Comparison of ENCODE assay signal across 24 cellular contexts in genomic region chr2:42846026-42846425, GRCh38. TPM values are rescaled to one million over a fixed set of nuclear protein-coding genes. Genes with fewer than 3 reads are reported as not detected.
DNase-seq lines count a peak whose midpoint lies in the region; ATAC-seq and TF ChIP-seq lines count a peak whose summit lies in the region.
"Had no signal": no experiment of that assay in that cellular context is flagged by ENCODE, and none has a peak within 500 bp of the region (broad histone marks: within the 10 kb centered on the region; RNA-seq: fewer than 3 reads in every experiment).

No MANE protein-coding gene starts in this region.

- H3K9me3 Mint-ChIP-seq in nephron progenitor cell = no peaks in the 10 kb centered on the region
- no peaks in the 10 kb centered on the region for H3K9me3 Mint-ChIP-seq in activated T-helper 17 cell treated with anti-CD3 and anti-CD28 coated beads, Interleukin-2, amount 50 U/mL, for 72 hours
- no peaks in the 10 kb centered on the region for H3K9me3 Mint-ChIP-seq in activated T-cell treated with anti-CD3 and anti-CD28 coated beads, Interleukin-2, amount 50 U/mL, for 72 hours
- H3K9me3 Mint-ChIP-seq: activated CD4-positive, alpha-beta memory T cell treated with anti-CD3 and anti-CD28 coated beads for 36 hours; activated naive CD8-positive, alpha-beta T cell treated with anti-CD3 and anti-CD28 coated beads, Interleukin-2, amount 50 U/mL, for 24 hours; IgD-negative memory B cell had no signal

- H3K27me3 Mint-ChIP-seq in nephron progenitor cell (ENCODE audit: low read depth, poor library complexity) = no peaks in the 10 kb centered on the region
- no peaks in the 10 kb centered on the region for H3K27me3 Mint-ChIP-seq in activated T-helper 17 cell treated with anti-CD3 and anti-CD28 coated beads, Interleukin-2, amount 50 U/mL, for 72 hours
- no peaks in the 10 kb centered on the region for H3K27me3 Mint-ChIP-seq in activated T-cell treated with anti-CD3 and anti-CD28 coated beads, Interleukin-2, amount 50 U/mL, for 72 hours (ENCODE audit: low read depth)
- H3K27me3 Mint-ChIP-seq: activated CD4-positive, alpha-beta memory T cell treated with anti-CD3 and anti-CD28 coated beads for 36 hours; activated naive CD8-positive, alpha-beta T cell treated with anti-CD3 and anti-CD28 coated beads, Interleukin-2, amount 50 U/mL, for 24 hours had no signal

- no peak overlapping the region for H3K4me3 Mint-ChIP-seq in nephron progenitor cell
- H3K4me3 Mint-ChIP-seq in activated T-helper 17 cell treated with anti-CD3 and anti-CD28 coated beads, Interleukin-2, amount 50 U/mL, for 72 hours = no peak overlapping the region
- no peak overlapping the region for H3K4me3 Mint-ChIP-seq in activated T-cell treated with anti-CD3 and anti-CD28 coated beads, Interleukin-2, amount 50 U/mL, for 72 hours
- H3K4me3 Mint-ChIP-seq: activated CD4-positive, alpha-beta memory T cell treated with anti-CD3 and anti-CD28 coated beads for 36 hours; activated naive CD8-positive, alpha-beta T cell treated with anti-CD3 and anti-CD28 coated beads, Interleukin-2, amount 50 U/mL, for 24 hours; IgD-negative memory B cell had no signal

- H3K4me1 Mint-ChIP-seq in nephron progenitor cell = peaks cover 79% of the 10 kb centered on the region
- H3K4me1 Mint-ChIP-seq in activated T-helper 17 cell treated with anti-CD3 and anti-CD28 coated beads, Interleukin-2, amount 50 U/mL, for 72 hours = no peaks in the 10 kb centered on the region
- no peaks in the 10 kb centered on the region for H3K4me1 Mint-ChIP-seq in activated T-cell treated with anti-CD3 and anti-CD28 coated beads, Interleukin-2, amount 50 U/mL, for 72 hours (ENCODE audit: low read depth)
- H3K4me1 Mint-ChIP-seq: activated naive CD8-positive, alpha-beta T cell treated with anti-CD3 and anti-CD28 coated beads, Interleukin-2, amount 50 U/mL, for 24 hours had no signal

- H3K4me3 ChIP-seq in ascending aorta = no peak overlapping the region
- H3K4me3 ChIP-seq in gastroesophageal sphincter = no peak overlapping the region
- no peak overlapping the region for H3K4me3 ChIP-seq in tibial nerve

- ATAC-seq in gastroesophageal sphincter (no peak), HG03439 (IDR thresholded peaks at IDR 0.05; ENCODE audit: unreplicated experiment) (no peak)
- no peak for ATAC-seq in activated T-helper 17 cell treated with anti-CD3 and anti-CD28 coated beads, Interleukin-2, amount 50 U/mL, for 72 hours (replicated peaks)
- no peak for ATAC-seq in activated T-cell treated with anti-CD3 and anti-CD28 coated beads, Interleukin-2, amount 50 U/mL, for 72 hours (replicated peaks in 1 of 2)
- ATAC-seq: activated naive CD8-positive, alpha-beta T cell treated with anti-CD3 and anti-CD28 coated beads, Interleukin-2, amount 50 U/mL, for 24 hours had no signal

- WGBS in gastroesophageal sphincter (ENCODE audit: low coverage in 1 of 2), 2 donors = 70% methylated on average over 8 of the region's 8 CpGs; no CpG with 5 or more reads in 1 of the 2 donors
- 79 to 87% methylated on average over 8 of the region's 8 CpGs for WGBS in tibial nerve, 2 donors

- DNase-seq in ascending aorta (ENCODE audit: low spot score in 2 of 2) = peak in 1 of 2 donors; percentile 46
- DNase-seq in nephron progenitor cell = no peak
- DNase-seq in tibial nerve (ENCODE audit: low spot score in 2 of 2) = peak in 1 of 2 donors; percentile 5
- no peak for DNase-seq in NCI-H526 (lab: John Stamatoyannopoulos, UW)
- DNase-seq in activated T-cell treated with anti-CD3 and anti-CD28 coated beads, Interleukin-2, amount 50 U/mL, for 72 hours = no peak
- DNase-seq: activated CD4-positive, alpha-beta memory T cell treated with anti-CD3 and anti-CD28 coated beads for 36 hours; activated CD4-positive, CD25-positive, alpha-beta regulatory T cell; activated gamma-delta T cell; activated naive CD8-positive, alpha-beta T cell treated with anti-CD3 and anti-CD28 coated beads, Interleukin-2, amount 50 U/mL, for 24 hours; brain microvascular endothelial cell; cortex of kidney; hippocampal formation; NCI-H1417 treated with DMSO at 0.1 percent for 48 hours; NCI-H510A treated with DMSO at 0.1 percent for 48 hours; RPMI8226; substantia nigra; T1000 had no signal

- no peaks in the 10 kb centered on the region for H3K27me3 ChIP-seq in ascending aorta
- no peaks in the 10 kb centered on the region for H3K27me3 ChIP-seq in gastroesophageal sphincter
- H3K27me3 ChIP-seq in tibial nerve = no peaks in the 10 kb centered on the region
- H3K27me3 ChIP-seq: brain microvascular endothelial cell had no signal

- intact Hi-C loops in ascending aorta (cut with DNase I) = no loop called here

- no peaks in the 10 kb centered on the region for H3K36me3 Mint-ChIP-seq in nephron progenitor cell (ENCODE audit: low read depth)
- H3K36me3 Mint-ChIP-seq in activated T-helper 17 cell treated with anti-CD3 and anti-CD28 coated beads, Interleukin-2, amount 50 U/mL, for 72 hours (ENCODE audit: low read depth) = no peaks in the 10 kb centered on the region
- H3K36me3 Mint-ChIP-seq in activated T-cell treated with anti-CD3 and anti-CD28 coated beads, Interleukin-2, amount 50 U/mL, for 72 hours (ENCODE audit: insufficient read depth in 2 of 2) = no peaks in the 10 kb centered on the region
- H3K36me3 Mint-ChIP-seq: activated CD4-positive, alpha-beta memory T cell treated with anti-CD3 and anti-CD28 coated beads for 36 hours had no signal

- no peaks in the 10 kb centered on the region for H3K36me3 ChIP-seq in ascending aorta
- H3K36me3 ChIP-seq in gastroesophageal sphincter = no peaks in the 10 kb centered on the region
- H3K36me3 ChIP-seq in tibial nerve = no peaks in the 10 kb centered on the region
- H3K36me3 ChIP-seq: brain microvascular endothelial cell had no signal

- no peak for TF ChIP-seq CTCF in ascending aorta (IDR thresholded peaks at IDR 0.05)
- TF ChIP-seq CTCF in gastroesophageal sphincter (IDR thresholded peaks at IDR 0.05) = no peak
- TF ChIP-seq CTCF in nephron progenitor cell (IDR thresholded peaks at IDR 0.05) = no peak
- TF ChIP-seq CTCF in tibial nerve (IDR thresholded peaks at IDR 0.05) = no peak

- no peaks in the 10 kb centered on the region for H3K9me3 ChIP-seq in ascending aorta
- no peaks in the 10 kb centered on the region for H3K9me3 ChIP-seq in gastroesophageal sphincter
- no peaks in the 10 kb centered on the region for H3K9me3 ChIP-seq in tibial nerve

- TF ChIP-seq POLR2A in gastroesophageal sphincter (IDR thresholded peaks at IDR 0.05) (no peak), tibial nerve (IDR thresholded peaks at IDR 0.05) (no peak)

- H3K27ac ChIP-seq in ascending aorta (peak overlapping the region; percentile 31 to 46), gastroesophageal sphincter (peak overlapping the region in 3 of 4 donors; percentile 74 to 80 (median 78)), tibial nerve (peak overlapping the region in 3 of 4 donors; percentile 27 to 78 (median 63))
- H3K27ac ChIP-seq: brain microvascular endothelial cell had no signal

- TF ChIP-seq EP300 in gastroesophageal sphincter (IDR thresholded peaks at IDR 0.05) (no peak), tibial nerve (IDR thresholded peaks at IDR 0.05) (no peak)

- peak overlapping the region; percentile 93 for H3K27ac Mint-ChIP-seq in nephron progenitor cell
- H3K27ac Mint-ChIP-seq in activated T-helper 17 cell treated with anti-CD3 and anti-CD28 coated beads, Interleukin-2, amount 50 U/mL, for 72 hours = no peak overlapping the region
- H3K27ac Mint-ChIP-seq in activated T-cell treated with anti-CD3 and anti-CD28 coated beads, Interleukin-2, amount 50 U/mL, for 72 hours = no peak overlapping the region
- H3K27ac Mint-ChIP-seq: activated CD4-positive, alpha-beta memory T cell treated with anti-CD3 and anti-CD28 coated beads for 36 hours; activated naive CD8-positive, alpha-beta T cell treated with anti-CD3 and anti-CD28 coated beads, Interleukin-2, amount 50 U/mL, for 24 hours; IgD-negative memory B cell had no signal

- H3K4me1 ChIP-seq in ascending aorta (peaks cover 5 to 25% of the 10 kb centered on the region in 2 donors), gastroesophageal sphincter (peaks cover 0 to 74% (median 20%) of the 10 kb centered on the region in 3 donors), tibial nerve (peaks cover 0 to 64% (median 15%) of the 10 kb centered on the region in 4 donors)

RNA-seq across cellular contexts. Expression of gene HAAO, which starts 53.6 kb away (rescaled TPM):
- total RNA-seq in ascending aorta (7.2 TPM), gastroesophageal sphincter (10 to 100 TPM in 2 of 4 donors, 1 to 10 TPM in 2; 6.0 to 19.1 (median 9.8) TPM), tibial nerve (10 to 100 TPM in 1 of 4 donors, 1 to 10 TPM in 3; 5.9 to 24.1 (median 7.6) TPM)
- total RNA-seq in activated T-helper 17 cell treated with anti-CD3 and anti-CD28 coated beads, Interleukin-2, amount 50 U/mL, for 72 hours = under 1 TPM; 0.98 to 0.99 TPM
- 1 to 10 TPM in 1 of 2 donors, under 1 TPM in 1; 0.65 to 6.1 TPM for total RNA-seq in activated T-cell treated with anti-CD3 and anti-CD28 coated beads, Interleukin-2, amount 50 U/mL, for 72 hours
- total RNA-seq: H4, lung microvascular endothelial cell, M059J had no signal
